ENCODE assay signal across 29 cellular contexts in the genomic region with DNA sequence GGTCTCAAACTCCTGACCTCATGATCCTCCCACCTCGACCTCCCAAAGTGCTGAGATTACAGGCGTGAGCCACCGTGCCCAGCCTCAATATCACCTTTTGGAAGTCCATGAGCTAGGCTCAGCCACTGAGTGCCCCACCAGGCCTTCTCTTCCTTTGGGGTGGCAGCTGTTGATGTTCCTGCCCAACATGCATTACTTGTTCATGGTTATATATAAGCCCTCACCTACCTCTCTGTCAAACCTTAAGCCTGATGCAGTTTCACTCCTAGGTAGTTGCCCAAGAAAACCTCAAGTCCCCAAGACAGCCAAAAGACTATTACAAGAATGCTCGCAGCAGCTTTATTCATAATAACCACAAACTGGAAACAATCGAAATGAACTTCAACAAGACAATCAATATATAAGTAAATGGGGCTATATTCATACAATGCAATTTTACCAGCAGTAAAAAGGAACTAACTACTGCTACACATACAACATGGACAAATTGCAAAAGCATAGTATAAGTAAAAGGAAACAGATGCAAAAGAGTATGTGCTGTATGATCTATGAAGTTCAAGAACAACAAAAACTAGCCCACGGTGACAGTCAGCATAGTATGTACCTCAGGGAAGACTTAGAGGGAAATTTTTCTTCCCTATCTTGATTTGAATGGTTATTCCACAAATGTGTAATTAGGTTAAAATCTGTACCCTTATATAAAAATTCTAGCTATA. TPM values are rescaled to one million over a fixed set of nuclear protein-coding genes. Genes with fewer than 3 reads are reported as not detected.
DNase-seq lines count a peak whose midpoint lies in the region; ATAC-seq and TF ChIP-seq lines count a peak whose summit lies in the region.
"Had no signal": no experiment of that assay in that cellular context is flagged by ENCODE, and none has a peak within 500 bp of the region (broad histone marks: within the 10 kb centered on the region; RNA-seq: fewer than 3 reads in every experiment).

No MANE protein-coding gene starts in this region.

- H3K27ac Mint-ChIP-seq in activated T-cell treated with anti-CD3 and anti-CD28 coated beads, Interleukin-2, amount 50 U/mL, for 72 hours = peak overlapping the region; percentile 30
- peak overlapping the region; percentile 90 for H3K27ac Mint-ChIP-seq in activated naive CD8-positive, alpha-beta T cell treated with anti-CD3 and anti-CD28 coated beads for 36 hours
- peak overlapping the region; percentile 58 to 91 for H3K27ac Mint-ChIP-seq in natural killer cell treated with Interleukin-12 subunit alpha and Interleukin-12 subunit beta and Interleukin-15 and Interleukin-18, amount 100 ng/mL, for 72 hours
- H3K27ac Mint-ChIP-seq: mesothelial cell of epicardium, nephron progenitor cell had no signal

- no peak for ATAC-seq in activated T-cell treated with anti-CD3 and anti-CD28 coated beads, Interleukin-2, amount 50 U/mL, for 72 hours (replicated peaks in 1 of 2)
- no peak for ATAC-seq in natural killer cell treated with Interleukin-12 subunit alpha and Interleukin-12 subunit beta and Interleukin-15 and Interleukin-18, amount 100 ng/mL, for 72 hours
- no peak for ATAC-seq in HG03135 (IDR thresholded peaks at IDR 0.05; ENCODE audit: unreplicated experiment)
- no peak for ATAC-seq in HG02623 (IDR thresholded peaks at IDR 0.05; ENCODE audit: unreplicated experiment)
- ATAC-seq: gastrocnemius medialis, left ventricle myocardium superior, right cardiac atrium had no signal

- no peak for TF ChIP-seq CTCF in MM.1S (IDR thresholded peaks at IDR 0.05; ENCODE audit: low read length)

- H2AFZ ChIP-seq in MM.1S (ENCODE audit: low read length) = no peak overlapping the region
- H2AFZ ChIP-seq: parathyroid adenoma had no signal

- H3K9me3 ChIP-seq in MM.1S (replicated peaks; ENCODE audit: insufficient read depth, low read length) = no peaks in the 10 kb centered on the region
- H3K9me3 ChIP-seq: esophagus squamous epithelium, gastrocnemius medialis, Peyer's patch, stomach, tibial nerve had no signal

- H3K4me1 Mint-ChIP-seq in activated T-cell treated with anti-CD3 and anti-CD28 coated beads, Interleukin-2, amount 50 U/mL, for 72 hours (ENCODE audit: low read depth) = peaks cover 64% of the 10 kb centered on the region
- peaks cover 57% of the 10 kb centered on the region for H3K4me1 Mint-ChIP-seq in activated naive CD8-positive, alpha-beta T cell treated with anti-CD3 and anti-CD28 coated beads for 36 hours
- H3K4me1 Mint-ChIP-seq in natural killer cell treated with Interleukin-12 subunit alpha and Interleukin-12 subunit beta and Interleukin-15 and Interleukin-18, amount 100 ng/mL, for 72 hours (ENCODE audit: low read depth in 2 of 2) = peaks cover 32 to 34% of the 10 kb centered on the region in 2 donors
- H3K4me1 Mint-ChIP-seq: nephron progenitor cell had no signal

- no peak overlapping the region for H3K9ac ChIP-seq in MM.1S (ENCODE audit: low read length)
- H3K9ac ChIP-seq: BLaER1 treated with 17β-estradiol and CSF1 and Interleukin-3, amounts not matched to agents 10 nM and 100 nM; parathyroid adenoma had no signal

- H4K20me1 ChIP-seq in MM.1S (ENCODE audit: insufficient read depth, low read length) = no peaks in the 10 kb centered on the region
- H4K20me1 ChIP-seq: BLaER1 treated with 17β-estradiol and CSF1 and Interleukin-3, amounts not matched to agents 10 nM and 100 nM had no signal

- H3K4me2 ChIP-seq in MM.1S (ENCODE audit: low read depth, low read length) = no peak overlapping the region

- no peak overlapping the region for H3K4me3 ChIP-seq in MM.1S (ENCODE audit: low read length)
- H3K4me3 ChIP-seq: BLaER1 treated with 17β-estradiol and CSF1 and Interleukin-3, amounts not matched to agents 10 nM and 100 nM; esophagus squamous epithelium; gastrocnemius medialis; Peyer's patch; stomach; tibial nerve had no signal

- H3K9me3 Mint-ChIP-seq in activated T-cell treated with anti-CD3 and anti-CD28 coated beads, Interleukin-2, amount 50 U/mL, for 72 hours = no peaks in the 10 kb centered on the region
- H3K9me3 Mint-ChIP-seq in activated naive CD8-positive, alpha-beta T cell treated with anti-CD3 and anti-CD28 coated beads for 36 hours = peaks cover 1% of the 10 kb centered on the region
- no peaks in the 10 kb centered on the region for H3K9me3 Mint-ChIP-seq in natural killer cell treated with Interleukin-12 subunit alpha and Interleukin-12 subunit beta and Interleukin-15 and Interleukin-18, amount 100 ng/mL, for 72 hours
- H3K9me3 Mint-ChIP-seq: mesothelial cell of epicardium, nephron progenitor cell had no signal

- no peak for DNase-seq in activated T-cell treated with anti-CD3 and anti-CD28 coated beads, Interleukin-2, amount 50 U/mL, for 72 hours
- no peak for DNase-seq in activated T-cell treated with anti-CD3 and anti-CD28 coated beads, Interleukin-2, amount 50 U/mL, for 1 hour
- DNase-seq in MM.1S (peak; percentile 41), NCI-H1048 (lab: John Stamatoyannopoulos, UW) (no peak)
- DNase-seq in activated naive CD8-positive, alpha-beta T cell treated with anti-CD3 and anti-CD28 coated beads for 36 hours = no peak
- DNase-seq in natural killer cell treated with Interleukin-12 subunit alpha and Interleukin-12 subunit beta and Interleukin-15 and Interleukin-18, amount 100 ng/mL, for 72 hours (ENCODE audit: low spot score) = no peak
- DNase-seq: activated gamma-delta T cell; cortex of kidney; EL; esophagus squamous epithelium; gastrocnemius medialis; hippocampal formation; IMR-90; left ventricle myocardium superior; NCI-H1436; NCI-H446; nephron progenitor cell; Peyer's patch; right cardiac atrium; SIG-M5; stimulated activated CD4-positive, alpha-beta T cell treated with anti-CD3 and anti-CD28 coated beads, Interleukin-12 subunit alpha, Interleukin-12 subunit beta, amount 100 ng/mL, for 4 hours; stimulated activated CD4-positive, alpha-beta T cell treated with anti-CD3 and anti-CD28 coated beads, Interleukin-4, amount 100 ng/mL, for 24 hours; stomach had no signal

- H3K27me3 Mint-ChIP-seq in activated T-cell treated with anti-CD3 and anti-CD28 coated beads, Interleukin-2, amount 50 U/mL, for 72 hours (ENCODE audit: low read depth) = no peaks in the 10 kb centered on the region
- no peaks in the 10 kb centered on the region for H3K27me3 Mint-ChIP-seq in activated naive CD8-positive, alpha-beta T cell treated with anti-CD3 and anti-CD28 coated beads for 36 hours
- no peaks in the 10 kb centered on the region for H3K27me3 Mint-ChIP-seq in natural killer cell treated with Interleukin-12 subunit alpha and Interleukin-12 subunit beta and Interleukin-15 and Interleukin-18, amount 100 ng/mL, for 72 hours

- no peak overlapping the region for H3K27ac ChIP-seq in MM.1S (ENCODE audit: low read length)
- H3K27ac ChIP-seq: BLaER1 treated with 17β-estradiol and CSF1 and Interleukin-3, amounts not matched to agents 10 nM and 100 nM; esophagus squamous epithelium; gastrocnemius medialis; Peyer's patch; stomach; tibial nerve had no signal

- H3K9me2 ChIP-seq in MM.1S (replicated peaks; ENCODE audit: insufficient read depth, low read length) = no peaks in the 10 kb centered on the region

- H3K4me1 ChIP-seq in MM.1S (ENCODE audit: low read length) = peaks cover 7% of the 10 kb centered on the region; the same call in 1 of the 2 replicates
- H3K4me1 ChIP-seq: esophagus squamous epithelium, gastrocnemius medialis, stomach, tibial nerve had no signal

- H3F3A ChIP-seq in MM.1S (ENCODE audit: insufficient read depth, low read length) = no peaks in the 10 kb centered on the region

- H3K4me3 Mint-ChIP-seq in activated T-cell treated with anti-CD3 and anti-CD28 coated beads, Interleukin-2, amount 50 U/mL, for 72 hours = peak overlapping the region in 1 of 2 donors; percentile 31
- H3K4me3 Mint-ChIP-seq in activated naive CD8-positive, alpha-beta T cell treated with anti-CD3 and anti-CD28 coated beads for 36 hours = no peak overlapping the region
- peak overlapping the region; percentile 41 for H3K4me3 Mint-ChIP-seq in natural killer cell treated with Interleukin-12 subunit alpha and Interleukin-12 subunit beta and Interleukin-15 and Interleukin-18, amount 100 ng/mL, for 72 hours
- H3K4me3 Mint-ChIP-seq: mesothelial cell of epicardium, nephron progenitor cell had no signal

- no peaks in the 10 kb centered on the region for H3K36me3 ChIP-seq in MM.1S (replicated peaks; ENCODE audit: insufficient read depth, low read length)
- H3K36me3 ChIP-seq: BLaER1 treated with 17β-estradiol and CSF1 and Interleukin-3, amounts not matched to agents 10 nM and 100 nM; esophagus squamous epithelium; gastrocnemius medialis; Peyer's patch; stomach; tibial nerve had no signal

- peaks cover 16% of the 10 kb centered on the region; the same call in 1 of the 2 replicates for H3K27me3 ChIP-seq in MM.1S (replicated peaks; ENCODE audit: insufficient read depth, low read length)
- H3K27me3 ChIP-seq: BLaER1 treated with 17β-estradiol and CSF1 and Interleukin-3, amounts not matched to agents 10 nM and 100 nM; esophagus squamous epithelium; gastrocnemius medialis; Peyer's patch; stomach; tibial nerve had no signal

- no peaks in the 10 kb centered on the region for H3K36me3 Mint-ChIP-seq in activated T-cell treated with anti-CD3 and anti-CD28 coated beads, Interleukin-2, amount 50 U/mL, for 72 hours (ENCODE audit: insufficient read depth in 2 of 2)
- peaks cover 10% of the 10 kb centered on the region for H3K36me3 Mint-ChIP-seq in activated naive CD8-positive, alpha-beta T cell treated with anti-CD3 and anti-CD28 coated beads for 36 hours
- H3K36me3 Mint-ChIP-seq in natural killer cell treated with Interleukin-12 subunit alpha and Interleukin-12 subunit beta and Interleukin-15 and Interleukin-18, amount 100 ng/mL, for 72 hours = no peaks in the 10 kb centered on the region
- H3K36me3 Mint-ChIP-seq: mesothelial cell of epicardium had no signal

- no peaks in the 10 kb centered on the region for H3K79me2 ChIP-seq in MM.1S (ENCODE audit: low read length)
- H3K79me2 ChIP-seq: parathyroid adenoma had no signal

RNA-seq across cellular contexts. Expression of a gene that starts 59.6 kb away (rescaled TPM):
- 10 to 100 TPM; 72.6 to 81.0 TPM for total RNA-seq in activated T-cell treated with anti-CD3 and anti-CD28 coated beads, Interleukin-2, amount 50 U/mL, for 72 hours
- total RNA-seq in activated naive CD8-positive, alpha-beta T cell treated with anti-CD3 and anti-CD28 coated beads for 36 hours = 10 to 100 TPM; 61.5 to 62.4 TPM
- 10 to 100 TPM; 26.7 to 77.0 TPM for total RNA-seq in natural killer cell treated with Interleukin-12 subunit alpha and Interleukin-12 subunit beta and Interleukin-15 and Interleukin-18, amount 100 ng/mL, for 72 hours

Comparison
In these comparisons a context has a peak if more than half of its experiments do, and no peak if none do; other contexts are left out.
1. H3K27ac Mint-ChIP-seq: peak in every context shown above with its lines; median percentile 90 in activated naive CD8-positive, alpha-beta T cell treated with anti-CD3 and anti-CD28 coated beads for 36 hours; 74 in natural killer cell treated with Interleukin-12 subunit alpha and Interleukin-12 subunit beta and Interleukin-15 and Interleukin-18, amount 100 ng/mL, for 72 hours; 30 in activated T-cell treated with anti-CD3 and anti-CD28 coated beads, Interleukin-2, amount 50 U/mL, for 72 hours.